1 cellular context compared by ENCODE assay signal in the genomic region with DNA sequence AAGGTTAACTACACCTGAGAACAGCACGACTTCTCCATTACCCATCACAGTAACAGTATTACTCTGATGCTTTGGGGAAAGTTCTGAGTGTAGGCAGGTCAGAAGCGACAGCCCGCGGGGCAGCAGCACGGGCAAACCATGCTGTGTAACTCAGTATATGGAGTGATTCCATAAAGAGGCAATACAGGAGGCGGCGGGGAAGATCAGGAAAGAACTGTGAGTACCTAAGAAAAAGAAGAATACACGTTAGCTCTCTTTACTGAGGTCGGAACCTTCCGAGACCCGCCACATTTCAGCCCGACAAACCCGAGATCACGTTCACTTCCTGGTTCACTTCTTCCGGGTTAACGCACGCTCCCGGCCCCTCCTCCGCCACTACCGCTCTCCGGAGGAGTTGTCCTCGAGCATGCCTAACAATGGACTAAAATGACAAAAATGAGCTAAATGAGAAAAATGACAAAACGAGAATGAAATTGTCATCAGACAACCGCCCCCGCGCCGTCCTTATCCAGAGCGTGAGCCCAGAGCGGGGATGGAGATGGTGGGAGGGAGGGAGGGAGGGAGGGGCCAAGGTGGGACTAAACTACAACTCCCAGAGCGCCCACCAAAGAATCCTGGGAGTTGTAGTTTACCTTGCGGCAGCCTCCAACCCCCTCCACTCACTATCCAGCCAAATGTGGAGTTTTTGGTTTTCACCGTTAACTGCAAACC.
TF ChIP-seq lines count a peak whose summit lies in the region.

A gene with protein sequence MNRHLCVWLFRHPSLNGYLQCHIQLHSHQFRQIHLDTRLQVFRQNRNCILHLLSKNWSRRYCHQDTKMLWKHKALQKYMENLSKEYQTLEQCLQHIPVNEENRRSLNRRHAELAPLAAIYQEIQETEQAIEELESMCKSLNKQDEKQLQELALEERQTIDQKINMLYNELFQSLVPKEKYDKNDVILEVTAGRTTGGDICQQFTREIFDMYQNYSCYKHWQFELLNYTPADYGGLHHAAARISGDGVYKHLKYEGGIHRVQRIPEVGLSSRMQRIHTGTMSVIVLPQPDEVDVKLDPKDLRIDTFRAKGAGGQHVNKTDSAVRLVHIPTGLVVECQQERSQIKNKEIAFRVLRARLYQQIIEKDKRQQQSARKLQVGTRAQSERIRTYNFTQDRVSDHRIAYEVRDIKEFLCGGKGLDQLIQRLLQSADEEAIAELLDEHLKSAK (minus strand): TSS at position 316 of the 711 bp plus-strand sequence. CDS start 2,669 bp downstream, outside the sequence.

TF ChIP-seq in GM12878, 131 proteins besides CTCF, POLR2A, EP300 and RAD21 (continued from another document):
- TF ChIP-seq NFXL1 (IDR thresholded peaks at IDR 0.05; ENCODE audit: borderline replicate concordance) = no peak
- TF ChIP-seq, protein P1, sequence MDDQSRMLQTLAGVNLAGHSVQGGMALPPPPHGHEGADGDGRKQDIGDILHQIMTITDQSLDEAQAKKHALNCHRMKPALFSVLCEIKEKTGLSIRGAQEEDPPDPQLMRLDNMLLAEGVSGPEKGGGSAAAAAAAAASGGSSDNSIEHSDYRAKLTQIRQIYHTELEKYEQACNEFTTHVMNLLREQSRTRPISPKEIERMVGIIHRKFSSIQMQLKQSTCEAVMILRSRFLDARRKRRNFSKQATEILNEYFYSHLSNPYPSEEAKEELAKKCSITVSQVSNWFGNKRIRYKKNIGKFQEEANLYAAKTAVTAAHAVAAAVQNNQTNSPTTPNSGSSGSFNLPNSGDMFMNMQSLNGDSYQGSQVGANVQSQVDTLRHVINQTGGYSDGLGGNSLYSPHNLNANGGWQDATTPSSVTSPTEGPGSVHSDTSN (IDR thresholded peaks at IDR 0.05; ENCODE audit: insufficient replicate concordance, low read depth, low read length) = no peak
- TF ChIP-seq SMAD5 (IDR thresholded peaks at IDR 0.05; ENCODE audit: low read depth) = peak; percentile 52; the same call in 1 of the 2 replicates
- no peak for TF ChIP-seq FOS (IDR thresholded peaks at IDR 0.05; ENCODE audit: borderline replicate concordance, extremely low read depth, insufficient read length)
- no peak for TF ChIP-seq CHD4 (IDR thresholded peaks at IDR 0.05)
- TF ChIP-seq, protein P2, sequence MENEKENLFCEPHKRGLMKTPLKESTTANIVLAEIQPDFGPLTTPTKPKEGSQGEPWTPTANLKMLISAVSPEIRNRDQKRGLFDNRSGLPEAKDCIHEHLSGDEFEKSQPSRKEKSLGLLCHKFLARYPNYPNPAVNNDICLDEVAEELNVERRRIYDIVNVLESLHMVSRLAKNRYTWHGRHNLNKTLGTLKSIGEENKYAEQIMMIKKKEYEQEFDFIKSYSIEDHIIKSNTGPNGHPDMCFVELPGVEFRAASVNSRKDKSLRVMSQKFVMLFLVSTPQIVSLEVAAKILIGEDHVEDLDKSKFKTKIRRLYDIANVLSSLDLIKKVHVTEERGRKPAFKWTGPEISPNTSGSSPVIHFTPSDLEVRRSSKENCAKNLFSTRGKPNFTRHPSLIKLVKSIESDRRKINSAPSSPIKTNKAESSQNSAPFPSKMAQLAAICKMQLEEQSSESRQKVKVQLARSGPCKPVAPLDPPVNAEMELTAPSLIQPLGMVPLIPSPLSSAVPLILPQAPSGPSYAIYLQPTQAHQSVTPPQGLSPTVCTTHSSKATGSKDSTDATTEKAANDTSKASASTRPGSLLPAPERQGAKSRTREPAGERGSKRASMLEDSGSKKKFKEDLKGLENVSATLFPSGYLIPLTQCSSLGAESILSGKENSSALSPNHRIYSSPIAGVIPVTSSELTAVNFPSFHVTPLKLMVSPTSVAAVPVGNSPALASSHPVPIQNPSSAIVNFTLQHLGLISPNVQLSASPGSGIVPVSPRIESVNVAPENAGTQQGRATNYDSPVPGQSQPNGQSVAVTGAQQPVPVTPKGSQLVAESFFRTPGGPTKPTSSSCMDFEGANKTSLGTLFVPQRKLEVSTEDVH (IDR thresholded peaks at IDR 0.05; ENCODE audit: low read depth, partially characterized antibody) = peak; percentile 93
- TF ChIP-seq NR2C2 (IDR thresholded peaks at IDR 0.05; ENCODE audit: borderline replicate concordance, control insufficient read depth, insufficient read length, low read depth) = peak; percentile 96
- peak; percentile 78 for TF ChIP-seq RELA (IDR thresholded peaks at IDR 0.05; ENCODE audit: borderline replicate concordance, partially characterized antibody)
- TF ChIP-seq RUNX3 (IDR thresholded peaks at IDR 0.05; ENCODE audit: low read length) = peak; percentile 74
- no peak for TF ChIP-seq ZNF274 (IDR thresholded peaks at IDR 0.05; ENCODE audit: insufficient read depth, insufficient read length)
- peak in 1 of 2 experiments; percentile 80; a peak in 1 of 4 replicates for TF ChIP-seq SRF (IDR thresholded peaks at IDR 0.05; ENCODE audit: low read depth in 2 of 2, low read length in 2 of 2)
- TF ChIP-seq ZNF207 (IDR thresholded peaks at IDR 0.05; ENCODE audit: borderline replicate concordance) = peak; percentile 83
- TF ChIP-seq IRF4 (IDR thresholded peaks at IDR 0.05; ENCODE audit: low read depth, low read length) = no peak
- TF ChIP-seq, protein P3, sequence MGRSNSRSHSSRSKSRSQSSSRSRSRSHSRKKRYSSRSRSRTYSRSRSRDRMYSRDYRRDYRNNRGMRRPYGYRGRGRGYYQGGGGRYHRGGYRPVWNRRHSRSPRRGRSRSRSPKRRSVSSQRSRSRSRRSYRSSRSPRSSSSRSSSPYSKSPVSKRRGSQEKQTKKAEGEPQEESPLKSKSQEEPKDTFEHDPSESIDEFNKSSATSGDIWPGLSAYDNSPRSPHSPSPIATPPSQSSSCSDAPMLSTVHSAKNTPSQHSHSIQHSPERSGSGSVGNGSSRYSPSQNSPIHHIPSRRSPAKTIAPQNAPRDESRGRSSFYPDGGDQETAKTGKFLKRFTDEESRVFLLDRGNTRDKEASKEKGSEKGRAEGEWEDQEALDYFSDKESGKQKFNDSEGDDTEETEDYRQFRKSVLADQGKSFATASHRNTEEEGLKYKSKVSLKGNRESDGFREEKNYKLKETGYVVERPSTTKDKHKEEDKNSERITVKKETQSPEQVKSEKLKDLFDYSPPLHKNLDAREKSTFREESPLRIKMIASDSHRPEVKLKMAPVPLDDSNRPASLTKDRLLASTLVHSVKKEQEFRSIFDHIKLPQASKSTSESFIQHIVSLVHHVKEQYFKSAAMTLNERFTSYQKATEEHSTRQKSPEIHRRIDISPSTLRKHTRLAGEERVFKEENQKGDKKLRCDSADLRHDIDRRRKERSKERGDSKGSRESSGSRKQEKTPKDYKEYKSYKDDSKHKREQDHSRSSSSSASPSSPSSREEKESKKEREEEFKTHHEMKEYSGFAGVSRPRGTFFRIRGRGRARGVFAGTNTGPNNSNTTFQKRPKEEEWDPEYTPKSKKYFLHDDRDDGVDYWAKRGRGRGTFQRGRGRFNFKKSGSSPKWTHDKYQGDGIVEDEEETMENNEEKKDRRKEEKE (IDR thresholded peaks at IDR 0.05) = no peak
- TF ChIP-seq SMAD1 (IDR thresholded peaks at IDR 0.05; ENCODE audit: low read depth, partially characterized antibody) = no peak
- TF ChIP-seq, protein P4, sequence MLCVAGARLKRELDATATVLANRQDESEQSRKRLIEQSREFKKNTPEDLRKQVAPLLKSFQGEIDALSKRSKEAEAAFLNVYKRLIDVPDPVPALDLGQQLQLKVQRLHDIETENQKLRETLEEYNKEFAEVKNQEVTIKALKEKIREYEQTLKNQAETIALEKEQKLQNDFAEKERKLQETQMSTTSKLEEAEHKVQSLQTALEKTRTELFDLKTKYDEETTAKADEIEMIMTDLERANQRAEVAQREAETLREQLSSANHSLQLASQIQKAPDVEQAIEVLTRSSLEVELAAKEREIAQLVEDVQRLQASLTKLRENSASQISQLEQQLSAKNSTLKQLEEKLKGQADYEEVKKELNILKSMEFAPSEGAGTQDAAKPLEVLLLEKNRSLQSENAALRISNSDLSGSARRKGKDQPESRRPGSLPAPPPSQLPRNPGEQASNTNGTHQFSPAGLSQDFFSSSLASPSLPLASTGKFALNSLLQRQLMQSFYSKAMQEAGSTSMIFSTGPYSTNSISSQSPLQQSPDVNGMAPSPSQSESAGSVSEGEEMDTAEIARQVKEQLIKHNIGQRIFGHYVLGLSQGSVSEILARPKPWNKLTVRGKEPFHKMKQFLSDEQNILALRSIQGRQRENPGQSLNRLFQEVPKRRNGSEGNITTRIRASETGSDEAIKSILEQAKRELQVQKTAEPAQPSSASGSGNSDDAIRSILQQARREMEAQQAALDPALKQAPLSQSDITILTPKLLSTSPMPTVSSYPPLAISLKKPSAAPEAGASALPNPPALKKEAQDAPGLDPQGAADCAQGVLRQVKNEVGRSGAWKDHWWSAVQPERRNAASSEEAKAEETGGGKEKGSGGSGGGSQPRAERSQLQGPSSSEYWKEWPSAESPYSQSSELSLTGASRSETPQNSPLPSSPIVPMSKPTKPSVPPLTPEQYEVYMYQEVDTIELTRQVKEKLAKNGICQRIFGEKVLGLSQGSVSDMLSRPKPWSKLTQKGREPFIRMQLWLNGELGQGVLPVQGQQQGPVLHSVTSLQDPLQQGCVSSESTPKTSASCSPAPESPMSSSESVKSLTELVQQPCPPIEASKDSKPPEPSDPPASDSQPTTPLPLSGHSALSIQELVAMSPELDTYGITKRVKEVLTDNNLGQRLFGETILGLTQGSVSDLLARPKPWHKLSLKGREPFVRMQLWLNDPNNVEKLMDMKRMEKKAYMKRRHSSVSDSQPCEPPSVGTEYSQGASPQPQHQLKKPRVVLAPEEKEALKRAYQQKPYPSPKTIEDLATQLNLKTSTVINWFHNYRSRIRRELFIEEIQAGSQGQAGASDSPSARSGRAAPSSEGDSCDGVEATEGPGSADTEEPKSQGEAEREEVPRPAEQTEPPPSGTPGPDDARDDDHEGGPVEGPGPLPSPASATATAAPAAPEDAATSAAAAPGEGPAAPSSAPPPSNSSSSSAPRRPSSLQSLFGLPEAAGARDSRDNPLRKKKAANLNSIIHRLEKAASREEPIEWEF (IDR thresholded peaks at IDR 0.05; ENCODE audit: insufficient replicate concordance, low read depth, low read length) = no peak
- no peak for TF ChIP-seq SUZ12 (IDR thresholded peaks at IDR 0.05; ENCODE audit: unreplicated experiment)
- TF ChIP-seq RFX5 (IDR thresholded peaks at IDR 0.05; ENCODE audit: low read depth, low read length) = no peak
- TF ChIP-seq MTA2 (IDR thresholded peaks at IDR 0.05; ENCODE audit: low read depth) = peak; percentile 95
- peak; percentile 84 to 89 for TF ChIP-seq BHLHE40 (IDR thresholded peaks at IDR 0.05; ENCODE audit: borderline replicate concordance in 1 of 2, low read depth in 2 of 2, low read length in 1 of 2)
- TF ChIP-seq, protein P5, sequence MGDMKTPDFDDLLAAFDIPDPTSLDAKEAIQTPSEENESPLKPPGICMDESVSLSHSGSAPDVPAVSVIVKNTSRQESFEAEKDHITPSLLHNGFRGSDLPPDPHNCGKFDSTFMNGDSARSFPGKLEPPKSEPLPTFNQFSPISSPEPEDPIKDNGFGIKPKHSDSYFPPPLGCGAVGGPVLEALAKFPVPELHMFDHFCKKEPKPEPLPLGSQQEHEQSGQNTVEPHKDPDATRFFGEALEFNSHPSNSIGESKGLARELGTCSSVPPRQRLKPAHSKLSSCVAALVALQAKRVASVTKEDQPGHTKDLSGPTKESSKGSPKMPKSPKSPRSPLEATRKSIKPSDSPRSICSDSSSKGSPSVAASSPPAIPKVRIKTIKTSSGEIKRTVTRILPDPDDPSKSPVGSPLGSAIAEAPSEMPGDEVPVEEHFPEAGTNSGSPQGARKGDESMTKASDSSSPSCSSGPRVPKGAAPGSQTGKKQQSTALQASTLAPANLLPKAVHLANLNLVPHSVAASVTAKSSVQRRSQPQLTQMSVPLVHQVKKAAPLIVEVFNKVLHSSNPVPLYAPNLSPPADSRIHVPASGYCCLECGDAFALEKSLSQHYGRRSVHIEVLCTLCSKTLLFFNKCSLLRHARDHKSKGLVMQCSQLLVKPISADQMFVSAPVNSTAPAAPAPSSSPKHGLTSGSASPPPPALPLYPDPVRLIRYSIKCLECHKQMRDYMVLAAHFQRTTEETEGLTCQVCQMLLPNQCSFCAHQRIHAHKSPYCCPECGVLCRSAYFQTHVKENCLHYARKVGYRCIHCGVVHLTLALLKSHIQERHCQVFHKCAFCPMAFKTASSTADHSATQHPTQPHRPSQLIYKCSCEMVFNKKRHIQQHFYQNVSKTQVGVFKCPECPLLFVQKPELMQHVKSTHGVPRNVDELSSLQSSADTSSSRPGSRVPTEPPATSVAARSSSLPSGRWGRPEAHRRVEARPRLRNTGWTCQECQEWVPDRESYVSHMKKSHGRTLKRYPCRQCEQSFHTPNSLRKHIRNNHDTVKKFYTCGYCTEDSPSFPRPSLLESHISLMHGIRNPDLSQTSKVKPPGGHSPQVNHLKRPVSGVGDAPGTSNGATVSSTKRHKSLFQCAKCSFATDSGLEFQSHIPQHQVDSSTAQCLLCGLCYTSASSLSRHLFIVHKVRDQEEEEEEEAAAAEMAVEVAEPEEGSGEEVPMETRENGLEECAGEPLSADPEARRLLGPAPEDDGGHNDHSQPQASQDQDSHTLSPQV (IDR thresholded peaks at IDR 0.05) = no peak
- TF ChIP-seq SREBF2 (IDR thresholded peaks at IDR 0.05; ENCODE audit: low read length) = peak; percentile 74
- TF ChIP-seq ASH2L (IDR thresholded peaks at IDR 0.05; ENCODE audit: borderline replicate concordance, low read depth) = no peak
- TF ChIP-seq MYC (IDR thresholded peaks at IDR 0.05; ENCODE audit: insufficient read depth, insufficient read length, insufficient replicate concordance, low read length, severe bottlenecking) = no peak
- no peak for TF ChIP-seq BMI1 (IDR thresholded peaks at IDR 0.05; ENCODE audit: borderline replicate concordance)
- no peak for TF ChIP-seq NR2F1 (conservative IDR thresholded peaks at IDR 0.05)
- TF ChIP-seq, protein P6, sequence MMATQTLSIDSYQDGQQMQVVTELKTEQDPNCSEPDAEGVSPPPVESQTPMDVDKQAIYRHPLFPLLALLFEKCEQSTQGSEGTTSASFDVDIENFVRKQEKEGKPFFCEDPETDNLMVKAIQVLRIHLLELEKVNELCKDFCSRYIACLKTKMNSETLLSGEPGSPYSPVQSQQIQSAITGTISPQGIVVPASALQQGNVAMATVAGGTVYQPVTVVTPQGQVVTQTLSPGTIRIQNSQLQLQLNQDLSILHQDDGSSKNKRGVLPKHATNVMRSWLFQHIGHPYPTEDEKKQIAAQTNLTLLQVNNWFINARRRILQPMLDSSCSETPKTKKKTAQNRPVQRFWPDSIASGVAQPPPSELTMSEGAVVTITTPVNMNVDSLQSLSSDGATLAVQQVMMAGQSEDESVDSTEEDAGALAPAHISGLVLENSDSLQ (IDR thresholded peaks at IDR 0.05) = peak; percentile 66
- TF ChIP-seq BACH1 (IDR thresholded peaks at IDR 0.05; ENCODE audit: borderline replicate concordance) = no peak
- 0 out of 2 replicates have a peak, but pooled peaks have one; percentile 18 for TF ChIP-seq TCF12 (IDR thresholded peaks at IDR 0.05; ENCODE audit: low read depth, low read length)
- no peak for TF ChIP-seq MEF2B (IDR thresholded peaks at IDR 0.05; ENCODE audit: partially characterized antibody, poor library complexity, severe bottlenecking)
- peak; percentile 70; the same call in 2 of the 3 replicates for TF ChIP-seq POU2F2 (IDR thresholded peaks at IDR 0.05; ENCODE audit: borderline replicate concordance, low read depth, low read length)
- TF ChIP-seq CHD2 (IDR thresholded peaks at IDR 0.05; ENCODE audit: borderline replicate concordance, low read depth, low read length) = peak; percentile 71
- peak; percentile 73 for TF ChIP-seq CBFB (IDR thresholded peaks at IDR 0.05; ENCODE audit: low read depth)
- TF ChIP-seq TBL1XR1 (IDR thresholded peaks at IDR 0.05; ENCODE audit: low read depth, low read length) = peak; percentile 81; the same call in 1 of the 2 replicates
- TF ChIP-seq YY1 (IDR thresholded peaks at IDR 0.05; ENCODE audit: low read depth, low read length) = peak; percentile 86
- TF ChIP-seq TCF7 (IDR thresholded peaks at IDR 0.05; ENCODE audit: borderline replicate concordance) = no peak
